In genomic region chr2:230785346-230785745, GRCh38 we compare ENCODE assay signal across 16 cellular contexts.
A peak's percentile ranks its signal among the peaks of the same experiment; 100 is the strongest.
DNase-seq lines count a peak whose midpoint lies in the region; ATAC-seq and TF ChIP-seq lines count a peak whose summit lies in the region.
"Had no signal": no experiment of that assay in that cellular context is flagged by ENCODE, and none has a peak within 500 bp of the region (broad histone marks: within the 10 kb centered on the region; RNA-seq: fewer than 3 reads in every experiment).

No MANE protein-coding gene starts in this region.

- over 99% methylated on average over 5 of the region's 6 CpGs for WGBS in mesenchymal stem cell

- peaks cover 15% of the 10 kb centered on the region for H3K79me1 ChIP-seq in mesenchymal stem cell (replicated peaks; ENCODE audit: low read length, poor library complexity, severe bottlenecking)

- no peak overlapping the region for H2BK12ac ChIP-seq in mesenchymal stem cell (ENCODE audit: low read length in 2 of 2)

- H3K4me3 ChIP-seq in right atrium auricular region (no peak overlapping the region), mesenchymal stem cell (ENCODE audit: insufficient read depth in 1 of 2, low read depth in 1 of 2, low read length in 2 of 2) (no peak overlapping the region), tibial artery (no peak overlapping the region)
- H3K4me3 ChIP-seq: SJSA1, thyroid gland had no signal

- no peak for DNase-seq in right atrium auricular region (ENCODE audit: low spot score)
- DNase-seq in Right ventricle myocardium inferior (ENCODE audit: missing footprints) = no peak
- DNase-seq in activated T-helper 1 cell treated with anti-CD3 and anti-CD28 coated beads, Interleukin-12 subunit alpha, Interleukin-12 subunit beta, Interleukin-2, Interleukin-4 antibody, amounts not matched to agents 30 ng/mL and 10 ng/mL and 1 ng/mL, durations not matched to agents 14 hours and 24 hours and 36 hours (ENCODE audit: low spot score) = no peak
- no peak for DNase-seq in mesenchymal stem cell
- DNase-seq in tibial artery = no peak
- DNase-seq: effector memory CD8-positive, alpha-beta T cell; NCI-H2107; NCI-H526; posterior cingulate gyrus had no signal

- H3K27me3 ChIP-seq in right atrium auricular region (no peaks in the 10 kb centered on the region), mesenchymal stem cell (ENCODE audit: control insufficient read depth in 1 of 2, insufficient read depth in 1 of 2, low read length in 2 of 2) (no peaks in the 10 kb centered on the region), tibial artery (no peaks in the 10 kb centered on the region)
- H3K27me3 ChIP-seq: SJSA1, thyroid gland had no signal

- no peaks in the 10 kb centered on the region for H3K27me3 Mint-ChIP-seq in activated T-helper 1 cell treated with anti-CD3 and anti-CD28 coated beads, Interleukin-12 subunit alpha, Interleukin-12 subunit beta, Interleukin-2, Interleukin-4 antibody, amounts not matched to agents 30 ng/mL and 10 ng/mL and 1 ng/mL, durations not matched to agents 14 hours and 24 hours and 36 hours (ENCODE audit: insufficient read depth)
- H3K27me3 Mint-ChIP-seq: effector memory CD8-positive, alpha-beta T cell; stimulated activated memory B cell treated with anti-CD40 and anti-IgM and Interleukin-4, amounts not matched to agents 10 μg/mL and 1 μg/mL and 100 μg/mL, for 72 hours had no signal

- peaks cover 0 to 36% of the 10 kb centered on the region in 2 donors for H3K4me1 ChIP-seq in right atrium auricular region
- peaks cover 7% of the 10 kb centered on the region for H3K4me1 ChIP-seq in mesenchymal stem cell (ENCODE audit: control insufficient read depth, insufficient read depth, low read depth, low read length)
- peaks cover 3 to 32% (median 18%) of the 10 kb centered on the region in 4 donors for H3K4me1 ChIP-seq in tibial artery

- H4K91ac ChIP-seq in mesenchymal stem cell (ENCODE audit: low read length) = no peak overlapping the region

- H3K4me3 Mint-ChIP-seq in activated T-helper 1 cell treated with anti-CD3 and anti-CD28 coated beads, Interleukin-12 subunit alpha, Interleukin-12 subunit beta, Interleukin-2, Interleukin-4 antibody, amounts not matched to agents 30 ng/mL and 10 ng/mL and 1 ng/mL, durations not matched to agents 14 hours and 24 hours and 36 hours = no peak overlapping the region
- H3K4me3 Mint-ChIP-seq: stimulated activated memory B cell treated with anti-CD40 and anti-IgM and Interleukin-4, amounts not matched to agents 10 μg/mL and 1 μg/mL and 100 μg/mL, for 72 hours had no signal

- intact Hi-C loops in Right ventricle myocardium inferior (cut with DNase I) = no loop called here
- intact Hi-C loops in activated T-helper 1 cell treated with anti-CD3 and anti-CD28 coated beads, Interleukin-12 subunit alpha, Interleukin-12 subunit beta, Interleukin-2, Interleukin-4 antibody, amounts not matched to agents 30 ng/mL and 10 ng/mL and 1 ng/mL, durations not matched to agents 14 hours and 24 hours and 36 hours (cut with micrococcal nuclease) = no loop called here
- intact Hi-C loops in tibial artery (cut with DNase I; ENCODE audit: low total_unique reads) = no loop called here

- no peak overlapping the region for H3K18ac ChIP-seq in mesenchymal stem cell (ENCODE audit: low read depth in 1 of 2, low read length in 2 of 2)

- no peak overlapping the region for H3K4me2 ChIP-seq in mesenchymal stem cell (ENCODE audit: low read length, poor library complexity, severe bottlenecking)

- ATAC-seq in Right ventricle myocardium inferior (no peak), GM18867 (IDR thresholded peaks at IDR 0.05; ENCODE audit: unreplicated experiment) (no peak), HG02571 (IDR thresholded peaks at IDR 0.05; ENCODE audit: unreplicated experiment) (no peak), HG03354 (IDR thresholded peaks at IDR 0.05; ENCODE audit: poor library complexity, severe bottlenecking, unreplicated experiment) (no peak)
- ATAC-seq: effector memory CD8-positive, alpha-beta T cell; stimulated activated memory B cell treated with anti-CD40 and anti-IgM and Interleukin-4, amounts not matched to agents 10 μg/mL and 1 μg/mL and 100 μg/mL, for 72 hours had no signal

- H3K4ac ChIP-seq in mesenchymal stem cell (ENCODE audit: low read depth in 1 of 2, low read length in 2 of 2) = no peak overlapping the region

- H3K9ac ChIP-seq in mesenchymal stem cell (ENCODE audit: low read length) = no peak overlapping the region

- H3K36me3 ChIP-seq in right atrium auricular region (no peaks in the 10 kb centered on the region), mesenchymal stem cell (ENCODE audit: control insufficient read depth in 1 of 2, insufficient read depth in 2 of 2, low read depth in 1 of 2, low read length in 2 of 2) (peaks cover 19 to 83% of the 10 kb centered on the region in 2 experiments), tibial artery (peaks cover 4 to 22% (median 4%) of the 10 kb centered on the region in 3 donors)
- H3K36me3 ChIP-seq: thyroid gland had no signal

- no peak overlapping the region for H4K8ac ChIP-seq in mesenchymal stem cell (ENCODE audit: low read length)

- H3K9me3 Mint-ChIP-seq in activated T-helper 1 cell treated with anti-CD3 and anti-CD28 coated beads, Interleukin-12 subunit alpha, Interleukin-12 subunit beta, Interleukin-2, Interleukin-4 antibody, amounts not matched to agents 30 ng/mL and 10 ng/mL and 1 ng/mL, durations not matched to agents 14 hours and 24 hours and 36 hours = peaks cover 25% of the 10 kb centered on the region

- peak overlapping the region; percentile 0 for H2BK120ac ChIP-seq in mesenchymal stem cell (ENCODE audit: low read depth, low read length)

- H2AK5ac ChIP-seq in mesenchymal stem cell (ENCODE audit: low read length, severe bottlenecking) = no peak overlapping the region

- TF ChIP-seq CTCF in right atrium auricular region (IDR thresholded peaks at IDR 0.05) (no peak), tibial artery (IDR thresholded peaks at IDR 0.05) (no peak)

- peaks cover 68% of the 10 kb centered on the region for H3K4me1 Mint-ChIP-seq in activated T-helper 1 cell treated with anti-CD3 and anti-CD28 coated beads, Interleukin-12 subunit alpha, Interleukin-12 subunit beta, Interleukin-2, Interleukin-4 antibody, amounts not matched to agents 30 ng/mL and 10 ng/mL and 1 ng/mL, durations not matched to agents 14 hours and 24 hours and 36 hours (ENCODE audit: low read depth)

- H2BK5ac ChIP-seq in mesenchymal stem cell (ENCODE audit: low read depth, low read length, poor library complexity, severe bottlenecking) = no peak overlapping the region

- H3K36me3 Mint-ChIP-seq in activated T-helper 1 cell treated with anti-CD3 and anti-CD28 coated beads, Interleukin-12 subunit alpha, Interleukin-12 subunit beta, Interleukin-2, Interleukin-4 antibody, amounts not matched to agents 30 ng/mL and 10 ng/mL and 1 ng/mL, durations not matched to agents 14 hours and 24 hours and 36 hours (ENCODE audit: low read depth) = peaks cover 64% of the 10 kb centered on the region

- H3K9me3 ChIP-seq in right atrium auricular region = peaks cover 0 to 17% of the 10 kb centered on the region in 2 donors
- peaks cover 53% of the 10 kb centered on the region for H3K9me3 ChIP-seq in mesenchymal stem cell (ENCODE audit: control insufficient read depth, low read length)
- peaks cover 0 to 14% (median 0%) of the 10 kb centered on the region in 3 donors for H3K9me3 ChIP-seq in tibial artery
- H3K9me3 ChIP-seq: thyroid gland had no signal

- H2BK15ac ChIP-seq in mesenchymal stem cell (ENCODE audit: low read depth, poor library complexity, severe bottlenecking) = no peak overlapping the region

- no peak overlapping the region for H3K23ac ChIP-seq in mesenchymal stem cell (ENCODE audit: low read length in 2 of 2)

- peak overlapping the region; percentile 36 for H3K27ac Mint-ChIP-seq in activated T-helper 1 cell treated with anti-CD3 and anti-CD28 coated beads, Interleukin-12 subunit alpha, Interleukin-12 subunit beta, Interleukin-2, Interleukin-4 antibody, amounts not matched to agents 30 ng/mL and 10 ng/mL and 1 ng/mL, durations not matched to agents 14 hours and 24 hours and 36 hours
- H3K27ac Mint-ChIP-seq: stimulated activated memory B cell treated with anti-CD40 and anti-IgM and Interleukin-4, amounts not matched to agents 10 μg/mL and 1 μg/mL and 100 μg/mL, for 72 hours had no signal

- H2AFZ ChIP-seq in mesenchymal stem cell (ENCODE audit: low read depth, low read length) = no peak overlapping the region

- H3K27ac ChIP-seq in right atrium auricular region (peak overlapping the region; percentile 57 to 84), mesenchymal stem cell (ENCODE audit: low read length, poor library complexity, severe bottlenecking) (no peak overlapping the region), tibial artery (peak overlapping the region; percentile 9 to 38)
- H3K27ac ChIP-seq: HL-60, thyroid gland had no signal

- no peak overlapping the region for H3K14ac ChIP-seq in mesenchymal stem cell (ENCODE audit: low read length in 2 of 2)
